Comparison of ENCODE assay signal across 1 cellular context in genomic region chr14:77032854-77033621, GRCh38.
A peak's percentile ranks its signal among the peaks of the same experiment; 100 is the strongest.
TF ChIP-seq lines count a peak whose summit lies in the region.

No MANE protein-coding gene starts in this region.

TF ChIP-seq in HepG2, 621 proteins besides CTCF, POLR2A, EP300 and RAD21 (continued from another document and continues in another):
- TF ChIP-seq ARID5B (CRISPR knock-in tag; IDR thresholded peaks at IDR 0.05) (peak; percentile 65), ZBED4 (CRISPR knock-in tag; IDR thresholded peaks at IDR 0.05; ENCODE audit: borderline replicate concordance) (0 out of 2 replicates have a peak, but pooled peaks have one; percentile 11), CCAR2 (optimal IDR thresholded peaks at IDR 0.05; ENCODE audit: low read depth, low read length) (no peak), ONECUT2 (CRISPR knock-in tag; IDR thresholded peaks at IDR 0.05) (no peak), ZNF879 (CRISPR knock-in tag; IDR thresholded peaks at IDR 0.05) (no peak), ESRRA (CRISPR knock-in tag; IDR thresholded peaks at IDR 0.05; ENCODE audit: low read depth) (0 out of 2 replicates have a peak, but pooled peaks have one; percentile 26), NR3C1 (CRISPR knock-in tag; IDR thresholded peaks at IDR 0.05) (no peak), FIP1L1 (IDR thresholded peaks at IDR 0.05; ENCODE audit: borderline replicate concordance, insufficient read depth, low read depth, low read length) (no peak), ZNF484 (CRISPR knock-in tag; IDR thresholded peaks at IDR 0.05; ENCODE audit: borderline replicate concordance, low read depth) (no peak), HNRNPK (IDR thresholded peaks at IDR 0.05; ENCODE audit: low read depth, low read length, poor library complexity, severe bottlenecking) (no peak), GATAD2A (CRISPR knock-in tag; IDR thresholded peaks at IDR 0.05) (peak; percentile 67), RFX5 (IDR thresholded peaks at IDR 0.05; ENCODE audit: low read depth, low read length) (no peak), XRCC5 (optimal IDR thresholded peaks at IDR 0.05; ENCODE audit: low read length) (peak; percentile 21), GATA4 (IDR thresholded peaks at IDR 0.05; ENCODE audit: borderline replicate concordance, low read depth) (0 out of 2 replicates have a peak, but pooled peaks have one; percentile 10), ZFP37 (CRISPR knock-in tag; IDR thresholded peaks at IDR 0.05; ENCODE audit: borderline replicate concordance) (no peak), SRSF9 (IDR thresholded peaks at IDR 0.05; ENCODE audit: borderline replicate concordance, insufficient read depth, low read depth, low read length, poor library complexity, severe bottlenecking) (no peak), IKZF5 (CRISPR knock-in tag; IDR thresholded peaks at IDR 0.05) (peak; percentile 20; the same call in 1 of the 2 replicates), ZNF770 (CRISPR knock-in tag; IDR thresholded peaks at IDR 0.05) (no peak), BCLAF1 (IDR thresholded peaks at IDR 0.05) (no peak), RBFOX2 (IDR thresholded peaks at IDR 0.05; ENCODE audit: low read depth, low read length) (peak; percentile 73), POLR2AphosphoS2 (IDR thresholded peaks at IDR 0.05; ENCODE audit: low read depth, low read length) (no peak), ZNF121 (CRISPR knock-in tag; IDR thresholded peaks at IDR 0.05) (no peak), ETS1 (CRISPR knock-in tag; IDR thresholded peaks at IDR 0.05) (no peak; the same call in 1 of the 2 replicates), POLR2G (IDR thresholded peaks at IDR 0.05; ENCODE audit: low read depth, low read length) (peak; percentile 68; the same call in 1 of the 2 replicates), EED (CRISPR knock-in tag; IDR thresholded peaks at IDR 0.05) (no peak), SNAI1 (CRISPR knock-in tag; IDR thresholded peaks at IDR 0.05; ENCODE audit: borderline replicate concordance) (no peak), MED8 (CRISPR knock-in tag; IDR thresholded peaks at IDR 0.05; ENCODE audit: insufficient replicate concordance) (peak; percentile 25), ZNF746 (CRISPR knock-in tag; IDR thresholded peaks at IDR 0.05) (no peak), NFIC (IDR thresholded peaks at IDR 0.05; ENCODE audit: low read length) (no peak), AHDC1 (CRISPR knock-in tag; IDR thresholded peaks at IDR 0.05; ENCODE audit: borderline replicate concordance) (0 out of 2 replicates have a peak, but pooled peaks have one; percentile 12), ZNF10 (CRISPR knock-in tag; IDR thresholded peaks at IDR 0.05; ENCODE audit: borderline replicate concordance, low read depth) (no peak), ZNF572 (CRISPR knock-in tag; IDR thresholded peaks at IDR 0.05) (no peak), ZNF710 (CRISPR knock-in tag; IDR thresholded peaks at IDR 0.05; ENCODE audit: borderline replicate concordance) (peak; percentile 46; the same call in 1 of the 2 replicates)
